21 cellular contexts compared by ENCODE assay signal in the genomic region with DNA sequence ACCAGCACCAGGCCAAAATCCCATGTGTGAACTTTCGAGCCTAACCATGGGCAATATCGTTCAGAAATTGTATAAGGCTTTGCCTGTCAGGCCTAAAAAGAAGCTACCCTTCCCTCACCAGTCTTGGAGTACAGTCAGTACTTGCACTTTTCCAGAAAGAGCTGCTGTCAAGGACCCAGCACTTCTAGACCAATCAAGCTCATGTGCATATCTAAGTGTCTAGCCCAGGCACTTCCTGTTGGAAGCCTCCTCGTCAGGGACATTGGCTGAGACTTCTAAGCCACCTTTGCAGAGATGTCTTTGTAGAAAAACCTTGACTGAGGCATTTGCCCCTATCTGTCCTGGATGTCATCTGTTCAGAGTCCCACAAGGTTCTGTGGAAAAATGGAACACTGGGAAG.
A peak's percentile ranks its signal among the peaks of the same experiment; 100 is the strongest.
DNase-seq lines count a peak whose midpoint lies in the region; ATAC-seq, FAIRE-seq and TF ChIP-seq lines count a peak whose summit lies in the region.
"Had no signal": no experiment of that assay in that cellular context is flagged by ENCODE, and none has a peak within 500 bp of the region (broad histone marks: within the 10 kb centered on the region; RNA-seq: fewer than 3 reads in every experiment).

No MANE protein-coding gene starts in this region.

- no peaks in the 10 kb centered on the region for H3K27me3 Mint-ChIP-seq in nephron progenitor cell (ENCODE audit: low read depth, poor library complexity)

- no peak overlapping the region for H3K23ac ChIP-seq in neuronal stem cell (ENCODE audit: low read depth, low read length, poor library complexity)

- TF ChIP-seq POLR2A in GM12891 (IDR thresholded peaks at IDR 0.05; ENCODE audit: low read depth, low read length) (no peak), prostate gland (IDR thresholded peaks at IDR 0.05) (no peak)

- H3K4me3 Mint-ChIP-seq in nephron progenitor cell: no peak overlapping the region
- H3K4me3 Mint-ChIP-seq: CD14-positive monocyte; T-helper 1 cell treated with Interleukin-12 subunit alpha and Interleukin-12 subunit beta and Interleukin-4 antibody, amounts not matched to agents 30 μg/mL and 1 μg/mL, for 36 hours had no signal

- no peak overlapping the region for H2BK5ac ChIP-seq in neuronal stem cell (ENCODE audit: low read length)

- H3K9me3 ChIP-seq in neuronal stem cell (replicated peaks in 1 of 2; ENCODE audit: control insufficient read depth in 2 of 2, insufficient read depth in 1 of 2, low read depth in 1 of 2, low read length in 2 of 2) (no peaks in the 10 kb centered on the region), prostate gland (no peaks in the 10 kb centered on the region)

- no peak overlapping the region for H3K4me2 ChIP-seq in neuronal stem cell (ENCODE audit: insufficient read depth, low read length, poor library complexity, severe bottlenecking)

- H2BK120ac ChIP-seq in neuronal stem cell (ENCODE audit: low read depth, low read length): no peak overlapping the region

- no peak for TF ChIP-seq CTCF in nephron progenitor cell (IDR thresholded peaks at IDR 0.05)
- TF ChIP-seq CTCF in prostate gland (IDR thresholded peaks at IDR 0.05): no peak

- H3K36me3 ChIP-seq in neuronal stem cell (replicated peaks in 1 of 2; ENCODE audit: control insufficient read depth in 2 of 2, insufficient read depth in 2 of 2, low read length in 2 of 2) (no peaks in the 10 kb centered on the region), prostate gland (no peaks in the 10 kb centered on the region)

- no peak overlapping the region for H4K8ac ChIP-seq in neuronal stem cell (ENCODE audit: low read depth, low read length)

- H3K27ac Mint-ChIP-seq in nephron progenitor cell: no peak overlapping the region
- H3K27ac Mint-ChIP-seq: T-helper 1 cell treated with Interleukin-12 subunit alpha and Interleukin-12 subunit beta and Interleukin-4 antibody, amounts not matched to agents 30 μg/mL and 1 μg/mL, for 36 hours had no signal

- H3K27ac ChIP-seq in neuronal stem cell (replicated peaks; ENCODE audit: low read length) (no peak overlapping the region), prostate gland (no peak overlapping the region)

- peak; percentile 4 for DNase-seq in RPMI8226
- no peak for DNase-seq in neuronal stem cell (ENCODE audit: low spot score)
- no peak for DNase-seq in GM12891 (ENCODE audit: insufficient read length, low spot score)
- no peak for DNase-seq in nephron progenitor cell
- no peak for DNase-seq in prostate gland (ENCODE audit: low spot score)
- DNase-seq: ACHN; AML-193; DMS 273 treated with DMSO at 0.1 percent for 48 hours; HCEC 1CT; Karpas-422; NCI-H1105 treated with DMSO at 0.1 percent for 48 hours; NCI-H187; NCI-H345; NCI-H69; NK-92 treated with Interleukin-12 subunit alpha and Interleukin-12 subunit beta, amount 100 ng/mL, for 24 hours; SIG-M5 had no signal

- no peaks in the 10 kb centered on the region for H3K4me1 Mint-ChIP-seq in nephron progenitor cell
- H3K4me1 Mint-ChIP-seq: CD14-positive monocyte had no signal

- H3K9me3 Mint-ChIP-seq in nephron progenitor cell: no peaks in the 10 kb centered on the region

- H3K27me3 ChIP-seq in neuronal stem cell (ENCODE audit: control insufficient read depth in 3 of 3, insufficient read depth in 3 of 3, low read depth in 1 of 3, low read length in 3 of 3) (no peaks in the 10 kb centered on the region), prostate gland (replicated peaks; ENCODE audit: insufficient read depth) (no peaks in the 10 kb centered on the region)

- intact Hi-C loops in prostate gland (cut with DNase I): no loop called here

- H2AK5ac ChIP-seq in neuronal stem cell (ENCODE audit: low read depth, low read length): no peak overlapping the region

- no peak overlapping the region for H3K4ac ChIP-seq in neuronal stem cell (ENCODE audit: low read length)

- no peak overlapping the region for H2BK12ac ChIP-seq in neuronal stem cell (ENCODE audit: low read length)

- H3K9ac ChIP-seq in neuronal stem cell (ENCODE audit: low read depth, low read length, poor library complexity): no peak overlapping the region

- H3K4me1 ChIP-seq in neuronal stem cell (ENCODE audit: control insufficient read depth in 2 of 2, insufficient read depth in 1 of 2, low read depth in 1 of 2, low read length in 2 of 2) (no peaks in the 10 kb centered on the region), prostate gland (replicated peaks) (no peaks in the 10 kb centered on the region)

- H3K4me3 ChIP-seq in neuronal stem cell (ENCODE audit: low read length in 2 of 2) (no peak overlapping the region), prostate gland (no peak overlapping the region)

- H2BK15ac ChIP-seq in neuronal stem cell (ENCODE audit: low read length): no peak overlapping the region

- H3K79me1 ChIP-seq in neuronal stem cell (ENCODE audit: low read depth, low read length): no peaks in the 10 kb centered on the region

- H2AFZ ChIP-seq in neuronal stem cell (ENCODE audit: low read length): peak overlapping the region; percentile 62

- no peaks in the 10 kb centered on the region for H3K36me3 Mint-ChIP-seq in nephron progenitor cell (ENCODE audit: low read depth)
- H3K36me3 Mint-ChIP-seq: CD14-positive monocyte had no signal

- ATAC-seq in GM19372 (IDR thresholded peaks at IDR 0.05; ENCODE audit: low read depth, unreplicated experiment) (peak; percentile 49), HG02798 (IDR thresholded peaks at IDR 0.05; ENCODE audit: poor library complexity, unreplicated experiment) (peak; percentile 55)
- ATAC-seq: HepG2 had no signal

- no peak overlapping the region for H3K18ac ChIP-seq in neuronal stem cell (ENCODE audit: low read length)

- FAIRE-seq in GM12891 (lab: Jason Lieb, UNC): no peak
- FAIRE-seq: HepG2 had no signal

- no CpG with 5 or more reads among the region's 3 CpGs for WGBS in neuronal stem cell (ENCODE audit: extremely low coverage in 2 of 2, insufficient read length in 2 of 2, insufficient replicate concordance in 1 of 2), 2 donors
- WGBS in prostate gland: 86% methylated on average over 3 of the region's 3 CpGs

- no peak overlapping the region for H4K91ac ChIP-seq in neuronal stem cell (ENCODE audit: low read depth, low read length, poor library complexity)

- no peak overlapping the region for H3K14ac ChIP-seq in neuronal stem cell (ENCODE audit: low read length)

TF ChIP-seq in GM12891, 5 proteins besides CTCF, POLR2A, EP300 and RAD21:
- no peak for TF ChIP-seq POLR2AphosphoS5 (IDR thresholded peaks at IDR 0.05; ENCODE audit: low read depth, low read length)
- TF ChIP-seq PAX5 (IDR thresholded peaks at IDR 0.05; ENCODE audit: insufficient read depth, low read length, severe bottlenecking): no peak
- no peak for TF ChIP-seq TAF1 (IDR thresholded peaks at IDR 0.05; ENCODE audit: low read depth, low read length)
- no peak for TF ChIP-seq SPI1 (IDR thresholded peaks at IDR 0.05; ENCODE audit: low read depth, low read length)
- no peak for TF ChIP-seq POU2F2 (IDR thresholded peaks at IDR 0.05; ENCODE audit: low read depth, low read length)
